ENCODE assay signal across 28 cellular contexts in genomic region chr3:64561503-64561810, GRCh38.
DNase-seq lines count a peak whose midpoint lies in the region; ATAC-seq and TF ChIP-seq lines count a peak whose summit lies in the region.
"Had no signal": no experiment of that assay in that cellular context is flagged by ENCODE, and none has a peak within 500 bp of the region (broad histone marks: within the 10 kb centered on the region; RNA-seq: fewer than 3 reads in every experiment).

No MANE protein-coding gene starts in this region.

- H3K9me3 Mint-ChIP-seq in mesothelial cell of epicardium: no peaks in the 10 kb centered on the region
- H3K9me3 Mint-ChIP-seq: activated B cell treated with CpG ODN at 0.5 μM for 24 hours; activated naive CD8-positive, alpha-beta T cell treated with anti-CD3 and anti-CD28 coated beads for 36 hours; activated T-helper 2 cell treated with anti-CD3 and anti-CD28 coated beads, Interferon-gamma antibody, Interleukin-2, Interleukin-4, amounts not matched to agents 10 μg/mL and 5 μg/mL and 100 μg/mL, durations not matched to agents 14 hours and 24 hours and 36 hours; endodermal cell; HFFc6; type B pancreatic cell had no signal

- no peaks in the 10 kb centered on the region for H3K9me3 ChIP-seq in esophagus squamous epithelium
- H3K9me3 ChIP-seq in stomach smooth muscle (ENCODE audit: control insufficient read depth in 2 of 2, low read length in 2 of 2): no peaks in the 10 kb centered on the region
- no peaks in the 10 kb centered on the region for H3K9me3 ChIP-seq in adrenal gland (replicated peaks in 1 of 3)
- H3K9me3 ChIP-seq: body of pancreas, pancreas had no signal

- WGBS in esophagus squamous epithelium, 2 donors: 81 to 91% methylated on average over 6 of the region's 14 CpGs
- WGBS in adrenal gland, 4 donors: 71 to 85% (median 80%) methylated on average over 14 of the region's 14 CpGs

- peak; percentile 14 for DNase-seq in GM03348 (ENCODE audit: low spot score)
- DNase-seq in esophagus squamous epithelium (lab: John Stamatoyannopoulos, UW): no peak
- no peak for DNase-seq in mesothelial cell of epicardium (ENCODE audit: low spot score in 2 of 2, unreplicated experiment in 2 of 2)
- no peak for DNase-seq in inferior parietal cortex (ENCODE audit: extremely low spot score)
- no peak for DNase-seq in kidney tubule cell (ENCODE audit: low spot score)
- DNase-seq in adrenal gland: no peak
- DNase-seq: activated B cell treated with CpG ODN at 0.5 μM for 24 hours; activated CD4-positive, alpha-beta T cell treated with anti-CD3 and anti-CD28 coated beads, Interleukin-2, amount 50 U/mL, for 48 hours; activated CD8-positive, alpha-beta memory T cell treated with anti-CD3 and anti-CD28 coated beads, Interleukin-2, amount 50 U/mL, for 48 hours; activated naive CD8-positive, alpha-beta T cell treated with anti-CD3 and anti-CD28 coated beads for 36 hours; body of pancreas; DND-41; endodermal cell; HFFc6; naive thymus-derived CD8-positive, alpha-beta T cell; NCI-H1694; NCI-H2227 treated with DMSO at 0.1 percent for 48 hours; NCI-H748 treated with DMSO at 0.1 percent for 48 hours; pancreas; stimulated activated naive CD4-positive, alpha-beta T cell; T1000 had no signal

- H3K27ac Mint-ChIP-seq in mesothelial cell of epicardium: peak overlapping the region; percentile 92
- H3K27ac Mint-ChIP-seq: activated B cell treated with CpG ODN at 0.5 μM for 24 hours; activated naive CD8-positive, alpha-beta T cell treated with anti-CD3 and anti-CD28 coated beads for 36 hours; activated T-helper 2 cell treated with anti-CD3 and anti-CD28 coated beads, Interferon-gamma antibody, Interleukin-2, Interleukin-4, amounts not matched to agents 10 μg/mL and 5 μg/mL and 100 μg/mL, durations not matched to agents 14 hours and 24 hours and 36 hours; endodermal cell; HFFc6; naive thymus-derived CD8-positive, alpha-beta T cell; type B pancreatic cell had no signal

- H3K36me3 Mint-ChIP-seq in mesothelial cell of epicardium: peaks cover 7% of the 10 kb centered on the region
- H3K36me3 Mint-ChIP-seq: activated naive CD8-positive, alpha-beta T cell treated with anti-CD3 and anti-CD28 coated beads for 36 hours; naive thymus-derived CD8-positive, alpha-beta T cell had no signal

- H3K4me3 ChIP-seq in esophagus squamous epithelium (peak overlapping the region in 3 of 4 donors; percentile 23 to 55 (median 35)), stomach smooth muscle (ENCODE audit: low read length in 2 of 2) (peak overlapping the region in 1 of 2 donors; percentile 62), adrenal gland (no peak overlapping the region)
- H3K4me3 ChIP-seq: body of pancreas, GM23248, hepatocyte, pancreas, smooth muscle cell had no signal

- H3K27ac ChIP-seq in esophagus squamous epithelium: peak overlapping the region in 3 of 4 donors; percentile 46 to 76 (median 63)
- H3K27ac ChIP-seq in stomach smooth muscle (ENCODE audit: low read length): peak overlapping the region; percentile 19
- peak overlapping the region in 1 of 5 donors; percentile 21 for H3K27ac ChIP-seq in adrenal gland
- H3K27ac ChIP-seq: body of pancreas, GM23248, hepatocyte, pancreas had no signal

- peak overlapping the region; percentile 50 for H3K4me3 Mint-ChIP-seq in mesothelial cell of epicardium
- H3K4me3 Mint-ChIP-seq: activated B cell treated with CpG ODN at 0.5 μM for 24 hours; activated naive CD8-positive, alpha-beta T cell treated with anti-CD3 and anti-CD28 coated beads for 36 hours; endodermal cell; HFFc6; naive thymus-derived CD8-positive, alpha-beta T cell; type B pancreatic cell had no signal

- intact Hi-C loops in esophagus squamous epithelium (cut with DNase I) (no loop called here), adrenal gland (cut with DNase I) (no loop called here)

- H3K27me3 Mint-ChIP-seq in mesothelial cell of epicardium (ENCODE audit: low read depth): no peaks in the 10 kb centered on the region
- H3K27me3 Mint-ChIP-seq: activated naive CD8-positive, alpha-beta T cell treated with anti-CD3 and anti-CD28 coated beads for 36 hours; type B pancreatic cell had no signal

- no peak for ATAC-seq in HG02759 (IDR thresholded peaks at IDR 0.05; ENCODE audit: unreplicated experiment)
- ATAC-seq: body of pancreas; naive thymus-derived CD8-positive, alpha-beta T cell; pancreas had no signal

- peaks cover 52% of the 10 kb centered on the region for H3K4me1 Mint-ChIP-seq in mesothelial cell of epicardium
- H3K4me1 Mint-ChIP-seq: activated B cell treated with CpG ODN at 0.5 μM for 24 hours; activated naive CD8-positive, alpha-beta T cell treated with anti-CD3 and anti-CD28 coated beads for 36 hours; endodermal cell; naive thymus-derived CD8-positive, alpha-beta T cell had no signal

- TF ChIP-seq CTCF in esophagus squamous epithelium (IDR thresholded peaks at IDR 0.05) (no peak), mesothelial cell of epicardium (IDR thresholded peaks at IDR 0.05; ENCODE audit: unreplicated experiment) (no peak), adrenal gland (IDR thresholded peaks at IDR 0.05) (no peak)

- H3K36me3 ChIP-seq in esophagus squamous epithelium (no peaks in the 10 kb centered on the region), stomach smooth muscle (ENCODE audit: control insufficient read depth in 2 of 2, insufficient read depth in 2 of 2, low read length in 2 of 2) (no peaks in the 10 kb centered on the region), adrenal gland (replicated peaks in 1 of 2) (no peaks in the 10 kb centered on the region)
- H3K36me3 ChIP-seq: pancreas had no signal

- H3K4me1 ChIP-seq in esophagus squamous epithelium: no peaks in the 10 kb centered on the region
- H3K4me1 ChIP-seq in stomach smooth muscle (ENCODE audit: control insufficient read depth, insufficient read depth, low read length): peaks cover 17% of the 10 kb centered on the region
- H3K4me1 ChIP-seq in adrenal gland (replicated peaks in 1 of 2): no peaks in the 10 kb centered on the region
- H3K4me1 ChIP-seq: body of pancreas, pancreas had no signal

- peak overlapping the region in 1 of 2 donors; percentile 47 for H3K9ac ChIP-seq in stomach smooth muscle (ENCODE audit: low read length in 2 of 2)
- H3K9ac ChIP-seq: GM23248 had no signal

- no peaks in the 10 kb centered on the region for H3K27me3 ChIP-seq in esophagus squamous epithelium
- no peaks in the 10 kb centered on the region for H3K27me3 ChIP-seq in stomach smooth muscle (ENCODE audit: control insufficient read depth in 1 of 2, insufficient read depth in 2 of 2, low read length in 2 of 2)
- no peaks in the 10 kb centered on the region for H3K27me3 ChIP-seq in adrenal gland
- H3K27me3 ChIP-seq: body of pancreas, hepatocyte, pancreas had no signal

- no peak for TF ChIP-seq POLR2A in esophagus squamous epithelium (IDR thresholded peaks at IDR 0.05)
- no peak for TF ChIP-seq POLR2A in adrenal gland (IDR thresholded peaks at IDR 0.05)

Comparison
In these comparisons a context has a peak if more than half of its experiments do, and no peak if none do; other contexts are left out.
1. H3K4me3 ChIP-seq: peak in esophagus squamous epithelium (3 of 4); none in adrenal gland (0 of 4).